In the genomic region with DNA sequence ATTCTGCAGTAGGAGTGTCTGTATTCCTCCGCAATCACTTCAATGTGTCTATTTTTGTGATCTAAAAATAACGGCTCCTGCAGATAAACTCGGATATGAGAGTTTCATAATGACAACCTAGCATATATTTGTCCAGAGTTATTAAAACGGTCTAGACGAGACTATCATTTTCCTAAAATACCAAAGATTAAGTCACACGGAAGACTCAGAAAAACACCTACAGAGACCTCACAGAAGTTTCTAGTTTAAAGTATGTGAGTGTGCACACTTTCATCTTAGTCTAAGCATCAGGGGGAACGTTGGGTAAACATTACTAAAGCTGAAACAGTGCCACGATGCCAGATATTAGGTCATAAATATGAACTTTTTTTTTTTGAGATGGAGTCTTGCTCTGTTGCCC, we compare ENCODE assay signal across 17 cellular contexts.
DNase-seq lines count a peak whose midpoint lies in the region; ATAC-seq and TF ChIP-seq lines count a peak whose summit lies in the region.
"Had no signal": no experiment of that assay in that cellular context is flagged by ENCODE, and none has a peak within 500 bp of the region (broad histone marks: within the 10 kb centered on the region; RNA-seq: fewer than 3 reads in every experiment).

No MANE protein-coding gene starts in this region.

- H3K27me3 ChIP-seq in DOHH2 (ENCODE audit: control insufficient read depth, low read length) (no peaks in the 10 kb centered on the region), gastroesophageal sphincter (no peaks in the 10 kb centered on the region)
- H3K27me3 ChIP-seq: esophagus squamous epithelium, neural progenitor cell had no signal

- DNase-seq in activated CD4-positive, CD25-positive, alpha-beta regulatory T cell (lab: John Stamatoyannopoulos, UW): no peak
- DNase-seq in activated CD4-positive, alpha-beta memory T cell treated with anti-CD3 and anti-CD28 coated beads for 36 hours: no peak
- DNase-seq in DMS53 (lab: John Stamatoyannopoulos, UW): no peak
- no peak for DNase-seq in NCI-H1092 (lab: John Stamatoyannopoulos, UW)
- DNase-seq in DMS153 (lab: John Stamatoyannopoulos, UW): no peak
- DNase-seq: 8988T; activated CD8-positive, alpha-beta T cell treated with anti-CD3 and anti-CD28 coated beads, Interleukin-2, amount 10 ng/mL, durations not matched to agents 7 days and 5 days; DND-41; esophagus squamous epithelium; NCI-H146; stimulated activated naive CD4-positive, alpha-beta T cell treated with Interleukin-2 at 50 U/mL for 16 hours had no signal

- TF ChIP-seq POLR2A in gastroesophageal sphincter (IDR thresholded peaks at IDR 0.05): no peak

- H3K9me3 ChIP-seq in DOHH2 (ENCODE audit: control insufficient read depth, insufficient read depth, low read length) (no peaks in the 10 kb centered on the region), gastroesophageal sphincter (no peaks in the 10 kb centered on the region)
- H3K9me3 ChIP-seq: esophagus squamous epithelium had no signal

- no peaks in the 10 kb centered on the region for H3K27me3 Mint-ChIP-seq in activated CD4-positive, alpha-beta memory T cell treated with anti-CD3 and anti-CD28 coated beads for 36 hours

- H3K79me2 ChIP-seq in DOHH2 (ENCODE audit: control insufficient read depth, low read length): no peaks in the 10 kb centered on the region

- H3K9me2 ChIP-seq in DOHH2 (replicated peaks; ENCODE audit: control insufficient read depth, low read length): no peaks in the 10 kb centered on the region

- WGBS in gastroesophageal sphincter (ENCODE audit: low coverage in 1 of 2), 2 donors: 22 to 23% methylated on average over 8 of the region's 8 CpGs

- ATAC-seq in activated CD4-positive, CD25-positive, alpha-beta regulatory T cell treated with anti-CD3 and anti-CD28 coated beads, Interleukin-2, amount 50 U/mL, for 24 hours: peak; percentile 51 to 62
- ATAC-seq in gastroesophageal sphincter: no peak
- ATAC-seq: activated CD8-positive, alpha-beta T cell treated with anti-CD3 and anti-CD28 coated beads, Interleukin-2, amount 10 ng/mL, durations not matched to agents 7 days and 5 days; SK-N-SH treated with all-trans-retinoic acid at 6 μM for 48 hours had no signal

- no peak overlapping the region for H3K4me3 Mint-ChIP-seq in activated CD4-positive, alpha-beta memory T cell treated with anti-CD3 and anti-CD28 coated beads for 36 hours
- H3K4me3 Mint-ChIP-seq: activated CD8-positive, alpha-beta T cell treated with anti-CD3 and anti-CD28 coated beads, Interleukin-2, amount 10 ng/mL, durations not matched to agents 7 days and 5 days; CD14-positive monocyte; neural progenitor cell had no signal

- intact Hi-C loops in activated CD4-positive, alpha-beta memory T cell treated with anti-CD3 and anti-CD28 coated beads for 36 hours (cut with micrococcal nuclease): no loop called here

- peaks cover 47% of the 10 kb centered on the region for H3K36me3 Mint-ChIP-seq in activated CD4-positive, alpha-beta memory T cell treated with anti-CD3 and anti-CD28 coated beads for 36 hours

- POLR2A ChIA-PET in activated CD4-positive, alpha-beta memory T cell treated with anti-CD3 and anti-CD28 coated beads for 36 hours (lab: Charles Lee): interaction anchor here (1.0 to 1.2 kb wide), 2 partner anchors 72 to 189 kb away, joined by 3 read pairs; no protein-coding TSS in a partner anchor

- H3K36me3 ChIP-seq in DOHH2 (ENCODE audit: control insufficient read depth, low read length) (no peaks in the 10 kb centered on the region), gastroesophageal sphincter (peaks cover 0 to 51% of the 10 kb centered on the region in 2 donors)
- H3K36me3 ChIP-seq: neural progenitor cell had no signal

- peaks cover 90% of the 10 kb centered on the region for H3K4me1 Mint-ChIP-seq in activated CD4-positive, alpha-beta memory T cell treated with anti-CD3 and anti-CD28 coated beads for 36 hours (ENCODE audit: low read depth)

- H3K27ac ChIP-seq in DOHH2 (ENCODE audit: low read depth, low read length): no peak overlapping the region
- peak overlapping the region in 3 of 4 donors; percentile 25 to 48 (median 33) for H3K27ac ChIP-seq in gastroesophageal sphincter
- H3K27ac ChIP-seq: neural progenitor cell had no signal

- TF ChIP-seq CTCF in DOHH2 (IDR thresholded peaks at IDR 0.05; ENCODE audit: low read depth, low read length, poor library complexity, severe bottlenecking): no peak
- TF ChIP-seq CTCF in gastroesophageal sphincter (IDR thresholded peaks at IDR 0.05): no peak

- H3F3A ChIP-seq in DOHH2 (ENCODE audit: control insufficient read depth, insufficient read depth): no peaks in the 10 kb centered on the region

- H3K4me3 ChIP-seq in DOHH2 (ENCODE audit: low read length) (no peak overlapping the region), gastroesophageal sphincter (no peak overlapping the region)
- H3K4me3 ChIP-seq: esophagus squamous epithelium, neural progenitor cell had no signal

- CTCF ChIA-PET in activated CD4-positive, alpha-beta memory T cell treated with anti-CD3 and anti-CD28 coated beads for 36 hours (lab: Charles Lee): interaction anchor here (1.0 to 2.0 kb wide), 4 partner anchors 12 to 94 kb away, joined by 3 to 8 read pairs (median 4); no protein-coding TSS in a partner anchor

- TF ChIP-seq EP300 in gastroesophageal sphincter (IDR thresholded peaks at IDR 0.05): no peak

- H3K4me2 ChIP-seq in DOHH2 (ENCODE audit: low read length): peak overlapping the region; percentile 30
- H3K4me2 ChIP-seq: neural progenitor cell had no signal

- H3K4me1 ChIP-seq in DOHH2 (ENCODE audit: control insufficient read depth, low read length) (peaks cover 36% of the 10 kb centered on the region), gastroesophageal sphincter (peaks cover 0 to 58% (median 16%) of the 10 kb centered on the region in 3 donors)

- H4K20me1 ChIP-seq in DOHH2 (ENCODE audit: control insufficient read depth, insufficient read depth, low read depth, low read length): no peaks in the 10 kb centered on the region

- H3K9me3 Mint-ChIP-seq in activated CD4-positive, alpha-beta memory T cell treated with anti-CD3 and anti-CD28 coated beads for 36 hours: no peaks in the 10 kb centered on the region
- H3K9me3 Mint-ChIP-seq: neural progenitor cell had no signal

- H3K27ac Mint-ChIP-seq in activated CD4-positive, alpha-beta memory T cell treated with anti-CD3 and anti-CD28 coated beads for 36 hours: peak overlapping the region; percentile 93
- H3K27ac Mint-ChIP-seq: activated CD8-positive, alpha-beta T cell treated with anti-CD3 and anti-CD28 coated beads, Interleukin-2, amount 10 ng/mL, durations not matched to agents 7 days and 5 days; CD14-positive monocyte had no signal
